Comparison of ENCODE assay signal across 24 cellular contexts in genomic region chr4:163473130-163473529, GRCh38. TPM values are rescaled to one million over a fixed set of nuclear protein-coding genes. Genes with fewer than 3 reads are reported as not detected.
DNase-seq lines count a peak whose midpoint lies in the region; ATAC-seq and TF ChIP-seq lines count a peak whose summit lies in the region.
"Had no signal": no experiment of that assay in that cellular context is flagged by ENCODE, and none has a peak within 500 bp of the region (broad histone marks: within the 10 kb centered on the region; RNA-seq: fewer than 3 reads in every experiment).

No MANE protein-coding gene starts in this region.

- WGBS in endodermal cell (ENCODE audit: insufficient coverage in 1 of 2, insufficient read length in 1 of 2), 2 experiments, result 94 to 100% methylated on average over 7 to 14 of the region's 14 CpGs
- WGBS in mesendoderm (ENCODE audit: extremely low coverage, insufficient coverage, low lambda C conversion rate), result no CpG with 5 or more reads among the region's 14 CpGs

- H3K79me2 ChIP-seq in GM23338 (replicated peaks; ENCODE audit: insufficient read depth) (no peaks in the 10 kb centered on the region), mesendoderm (ENCODE audit: control insufficient read depth, insufficient read depth, low read length) (no peaks in the 10 kb centered on the region)

- POLR2A ChIA-PET in WTC11 (lab: Charles Lee), result no interaction called here

- H3K56ac ChIP-seq in mesendoderm (ENCODE audit: low read length), result no peak overlapping the region

- H3K9ac ChIP-seq in endodermal cell (ENCODE audit: extremely low read depth, low read length, poor library complexity, severe bottlenecking), result no peak overlapping the region
- H3K9ac ChIP-seq in mesendoderm (ENCODE audit: low read length), result no peak overlapping the region
- H3K9ac ChIP-seq: BLaER1 had no signal

- no peaks in the 10 kb centered on the region for H3K9me2 ChIP-seq in GM23338 (ENCODE audit: insufficient read depth)

- peak; percentile 18 for DNase-seq in GM23338 (ENCODE audit: low spot score)
- no peak for DNase-seq in WTC11 (ENCODE audit: low spot score)
- peak; percentile 48 for DNase-seq in endodermal cell
- DNase-seq in mesendoderm, result peak; percentile 19
- no peak for DNase-seq in posterior vena cava (ENCODE audit: low spot score)
- DNase-seq in mucosa of gallbladder (ENCODE audit: low spot score), result no peak
- no peak for DNase-seq in stimulated activated CD4-positive, alpha-beta T cell treated with anti-CD3 and anti-CD28 coated beads, Interleukin-1b, Interleukin-23, amount 100 ng/mL, for 48 hours
- DNase-seq: Caco-2; CD4-positive, CD25-positive, alpha-beta regulatory T cell; CD8-positive, alpha-beta T cell; DMS153; DMS79; EL; GDM1; H9 had no signal

- H3K4me1 ChIP-seq in GM23338 (ENCODE audit: insufficient read depth) (no peaks in the 10 kb centered on the region), endodermal cell (ENCODE audit: control insufficient read depth, insufficient read depth, low read length) (no peaks in the 10 kb centered on the region), mesendoderm (ENCODE audit: control insufficient read depth, low read depth, low read length) (no peaks in the 10 kb centered on the region)
- H3K4me1 ChIP-seq: BLaER1, Caco-2 had no signal

- H3K27me3 ChIP-seq in GM23338 (ENCODE audit: insufficient read depth) (no peaks in the 10 kb centered on the region), endodermal cell (ENCODE audit: control insufficient read depth, insufficient read depth, low read length, poor library complexity, severe bottlenecking) (no peaks in the 10 kb centered on the region), mesendoderm (ENCODE audit: insufficient read depth, low read length, poor library complexity) (no peaks in the 10 kb centered on the region)
- H3K27me3 ChIP-seq: BLaER1 had no signal

- H3K36me3 ChIP-seq in GM23338 (ENCODE audit: insufficient read depth) (no peaks in the 10 kb centered on the region), endodermal cell (ENCODE audit: control insufficient read depth, insufficient read depth, low read length) (no peaks in the 10 kb centered on the region), mesendoderm (ENCODE audit: control insufficient read depth, insufficient read depth, low read length) (no peaks in the 10 kb centered on the region)
- H3K36me3 ChIP-seq: BLaER1 had no signal

- no peak overlapping the region for H2BK5ac ChIP-seq in mesendoderm (ENCODE audit: low read length)

- H3K27me3 Mint-ChIP-seq in GM23338 (ENCODE audit: insufficient read depth, low read depth, poor library complexity) (no peaks in the 10 kb centered on the region), WTC11 (ENCODE audit: low read depth) (no peaks in the 10 kb centered on the region), endodermal cell (ENCODE audit: insufficient read depth) (no peaks in the 10 kb centered on the region)

- no peak overlapping the region for H3K4me3 Mint-ChIP-seq in GM23338
- H3K4me3 Mint-ChIP-seq in WTC11, result no peak overlapping the region
- no peak overlapping the region for H3K4me3 Mint-ChIP-seq in endodermal cell
- H3K4me3 Mint-ChIP-seq: B cell; CD4-positive, CD25-positive, alpha-beta regulatory T cell; CD8-positive, alpha-beta T cell; H9 had no signal

- H3K4me2 ChIP-seq in GM23338 (no peak overlapping the region), mesendoderm (ENCODE audit: low read length) (no peak overlapping the region)
- H3K4me2 ChIP-seq: BLaER1 had no signal

- H3K4me1 Mint-ChIP-seq in GM23338, result no peaks in the 10 kb centered on the region
- H3K4me1 Mint-ChIP-seq in WTC11, result no peaks in the 10 kb centered on the region
- H3K4me1 Mint-ChIP-seq in endodermal cell, result no peaks in the 10 kb centered on the region
- H3K4me1 Mint-ChIP-seq: B cell; CD4-positive, CD25-positive, alpha-beta regulatory T cell; H9 had no signal

- no peak overlapping the region for H3K23ac ChIP-seq in mesendoderm (ENCODE audit: low read length)

- no peak overlapping the region for H3K27ac ChIP-seq in GM23338 (ENCODE audit: low read depth)
- no peak overlapping the region for H3K27ac ChIP-seq in endodermal cell (ENCODE audit: low read depth, low read length)
- H3K27ac ChIP-seq in mesendoderm (ENCODE audit: low read depth, low read length), result no peak overlapping the region
- H3K27ac ChIP-seq: 22Rv1, BLaER1, C4-2B had no signal

- TF ChIP-seq CTCF in GM23338 (conservative IDR thresholded peaks at IDR 0.05; ENCODE audit: low read depth in 2 of 2) (no peak), WTC11 (IDR thresholded peaks at IDR 0.05) (no peak), endodermal cell (conservative IDR thresholded peaks at IDR 0.05) (no peak)

- intact Hi-C loops in posterior vena cava (cut with DNase I), result no loop called here

- 0 out of 2 replicates have a peak overlapping the region, but pooled peaks have one; percentile 38 for H2AFZ ChIP-seq in GM23338

- H3K36me3 Mint-ChIP-seq in GM23338 (ENCODE audit: low read depth) (no peaks in the 10 kb centered on the region), WTC11 (no peaks in the 10 kb centered on the region), endodermal cell (ENCODE audit: low read depth) (no peaks in the 10 kb centered on the region)
- H3K36me3 Mint-ChIP-seq: CD4-positive, CD25-positive, alpha-beta regulatory T cell; CD8-positive, alpha-beta T cell had no signal

- no peak overlapping the region for H2BK120ac ChIP-seq in mesendoderm (ENCODE audit: low read depth, low read length)

- no peak overlapping the region for H3K18ac ChIP-seq in mesendoderm (ENCODE audit: low read length)

- no peak overlapping the region for H3K4ac ChIP-seq in mesendoderm (ENCODE audit: low read depth, low read length)

- CTCF ChIA-PET in WTC11 (lab: Charles Lee), result no interaction called here

- H3K4me3 ChIP-seq in GM23338 (no peak overlapping the region), endodermal cell (ENCODE audit: low read length) (no peak overlapping the region), mesendoderm (ENCODE audit: low read length) (no peak overlapping the region)
- H3K4me3 ChIP-seq: BLaER1, GM12878 had no signal

- no peak overlapping the region for H4K5ac ChIP-seq in mesendoderm (ENCODE audit: low read length)

- H3K9me3 Mint-ChIP-seq in GM23338 (no peaks in the 10 kb centered on the region), WTC11 (no peaks in the 10 kb centered on the region), endodermal cell (no peaks in the 10 kb centered on the region)
- H3K9me3 Mint-ChIP-seq: CD4-positive, CD25-positive, alpha-beta regulatory T cell; CD8-positive, alpha-beta T cell; H9 had no signal

- no peak overlapping the region for H2AK5ac ChIP-seq in mesendoderm (ENCODE audit: low read length)

- no peaks in the 10 kb centered on the region for H3K79me1 ChIP-seq in mesendoderm (ENCODE audit: low read length)

- H3K27ac Mint-ChIP-seq in GM23338 (no peak overlapping the region), WTC11 (no peak overlapping the region), endodermal cell (no peak overlapping the region)
- H3K27ac Mint-ChIP-seq: B cell; CD4-positive, CD25-positive, alpha-beta regulatory T cell; CD8-positive, alpha-beta T cell; H9 had no signal

- no peaks in the 10 kb centered on the region for H4K20me1 ChIP-seq in GM23338 (replicated peaks; ENCODE audit: insufficient read depth)
- H4K20me1 ChIP-seq: BLaER1 had no signal

- no peak overlapping the region for H4K8ac ChIP-seq in mesendoderm (ENCODE audit: low read depth, low read length)

- no peaks in the 10 kb centered on the region for H3F3A ChIP-seq in GM23338 (replicated peaks; ENCODE audit: low read depth)

- H3K9me3 ChIP-seq in endodermal cell (ENCODE audit: control insufficient read depth, low read length), result no peaks in the 10 kb centered on the region
- H3K9me3 ChIP-seq: Caco-2 had no signal

- ATAC-seq in GM23338 (no peak; the same call in 2 of the 3 replicates), WTC11 (peak; percentile 76), GM21526 (IDR thresholded peaks at IDR 0.05; ENCODE audit: low FRiP score, unreplicated experiment) (no peak)
- ATAC-seq: CD8-positive, alpha-beta T cell; GM12878; HCT116 had no signal

- no peak overlapping the region for H2BK15ac ChIP-seq in mesendoderm (replicated peaks; ENCODE audit: low read depth)

TF ChIP-seq in GM23338, 12 proteins besides CTCF, POLR2A, EP300 and RAD21 (continues in another document):
- TF ChIP-seq, protein P1, sequence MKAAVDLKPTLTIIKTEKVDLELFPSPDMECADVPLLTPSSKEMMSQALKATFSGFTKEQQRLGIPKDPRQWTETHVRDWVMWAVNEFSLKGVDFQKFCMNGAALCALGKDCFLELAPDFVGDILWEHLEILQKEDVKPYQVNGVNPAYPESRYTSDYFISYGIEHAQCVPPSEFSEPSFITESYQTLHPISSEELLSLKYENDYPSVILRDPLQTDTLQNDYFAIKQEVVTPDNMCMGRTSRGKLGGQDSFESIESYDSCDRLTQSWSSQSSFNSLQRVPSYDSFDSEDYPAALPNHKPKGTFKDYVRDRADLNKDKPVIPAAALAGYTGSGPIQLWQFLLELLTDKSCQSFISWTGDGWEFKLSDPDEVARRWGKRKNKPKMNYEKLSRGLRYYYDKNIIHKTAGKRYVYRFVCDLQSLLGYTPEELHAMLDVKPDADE (IDR thresholded peaks at IDR 0.05), result no peak

TF ChIP-seq in WTC11, 78 proteins besides CTCF, POLR2A, EP300 and RAD21 (continues in another document):
- TF ChIP-seq ZNF232 (CRISPR knock-in tag; IDR thresholded peaks at IDR 0.05), result no peak

RNA-seq across cellular contexts. Expression of gene TKTL2, which starts 0.4 kb away (rescaled TPM):
- 0.07 TPM in 1 of 2 replicates, not detected in the other for total RNA-seq in GM23338 (2014; rRNA removed; shearing (Covaris generic))
- not detected in 2 replicates for polyA plus RNA-seq in GM23338 (2016; fragmentation: Nextera tagmentation; extraction: Ambion mirVana)
- total RNA-seq in WTC11 (2021), result not detected in 3 replicates
- not detected for total RNA-seq in endodermal cell
- polyA plus RNA-seq in endodermal cell (2013, experiment 1 of 2), result not detected
- polyA plus RNA-seq in endodermal cell (2013, experiment 2 of 2), result not detected
- not detected for polyA plus RNA-seq in mesendoderm (2013, experiment 1 of 2)
- not detected for polyA plus RNA-seq in mesendoderm (2013, experiment 2 of 2)
- under 1 TPM in 1 of 2 donors, not detected in 1; 0.14 TPM for total RNA-seq in posterior vena cava
- total RNA-seq in mucosa of gallbladder, result not detected
- total RNA-seq: Caco-2; CD4-positive, CD25-positive, alpha-beta regulatory T cell; CD8-positive, alpha-beta T cell; GM12878; H4; H9 had no signal
- polyA plus RNA-seq: AG04450; CD4-positive, CD25-positive, alpha-beta regulatory T cell had no signal

RNA-seq across cellular contexts. Expression of gene TMA16, which starts 21.4 kb away (rescaled TPM):
- total RNA-seq in GM23338 (2014; rRNA removed; shearing (Covaris generic)), result 46.4 and 77.6 TPM in 2 replicates
- polyA plus RNA-seq in GM23338 (2016; fragmentation: Nextera tagmentation; extraction: Ambion mirVana), result 96.1 and 101 TPM in 2 replicates
- 63.7 to 64.9 TPM (median 64.8 TPM) in 3 replicates for total RNA-seq in WTC11 (2021)
- 10 to 100 TPM; 54.7 to 68.8 TPM for total RNA-seq in endodermal cell
- 46.4 TPM for polyA plus RNA-seq in endodermal cell (2013, experiment 1 of 2)
- 40.2 TPM for polyA plus RNA-seq in endodermal cell (2013, experiment 2 of 2)
- polyA plus RNA-seq in mesendoderm (2013, experiment 1 of 2), result 106 TPM
- polyA plus RNA-seq in mesendoderm (2013, experiment 2 of 2), result 111 TPM
- 10 to 100 TPM; 30.2 to 31.4 TPM for total RNA-seq in posterior vena cava
- 13.9 TPM for total RNA-seq in mucosa of gallbladder

Comparison
In these comparisons a context has a peak if more than half of its experiments do, and no peak if none do; other contexts are left out.
1. DNase-seq: peak in GM23338 (single experiment), endodermal cell (single experiment) and mesendoderm (single experiment); none in WTC11 (single experiment), posterior vena cava (single experiment), mucosa of gallbladder (single experiment) and stimulated activated CD4-positive, alpha-beta T cell treated with anti-CD3 and anti-CD28 coated beads, Interleukin-1b, Interleukin-23, amount 100 ng/mL, for 48 hours (single experiment).